20 cellular contexts compared by ENCODE assay signal in genomic region chr13:80706164-80706471, GRCh38.
"Had no signal": no experiment of that assay in that cellular context is flagged by ENCODE, and none has a peak within 500 bp of the region (broad histone marks: within the 10 kb centered on the region; RNA-seq: fewer than 3 reads in every experiment).

No MANE protein-coding gene starts in this region.

- DNase-seq: KBM-7, MV-4-11, NCI-H1048, NCI-H1105, NCI-H1417, NCI-H1436 treated with DMSO at 0.1 percent for 48 hours, NCI-H1694, NCI-H187 treated with DMSO at 0.1 percent for 48 hours, NCI-H2029 treated with DMSO at 0.1 percent for 48 hours, NCI-H2227 treated with DMSO at 0.1 percent for 48 hours, NCI-H524 treated with DMSO at 0.1 percent for 48 hours, NCI-H69, NCI-H774, Right ventricle myocardium superior, RPMI8226, SIG-M5 had no signal

- H3K4me1 Mint-ChIP-seq: IgD-negative memory B cell had no signal

- H3K36me3 ChIP-seq: SJSA1 had no signal

- H3K27me3 ChIP-seq: SJSA1 had no signal

- H3K4me3 ChIP-seq: SJSA1, SK-N-MC had no signal

- H3K27me3 Mint-ChIP-seq: IgD-negative memory B cell had no signal

- H3K27ac ChIP-seq: HL-60, SJSA1, SK-N-MC had no signal

- H3K27ac Mint-ChIP-seq: IgD-negative memory B cell had no signal

- H3K4me1 ChIP-seq: SJSA1 had no signal

- H3K36me3 Mint-ChIP-seq: IgD-negative memory B cell had no signal

- H3K4me3 Mint-ChIP-seq: IgD-negative memory B cell had no signal
